ENCODE assay signal across 21 cellular contexts in genomic region chr7:117895271-117895670, GRCh38. TPM values are rescaled to one million over a fixed set of nuclear protein-coding genes. Genes with fewer than 3 reads are reported as not detected.
"Had no signal": no experiment of that assay in that cellular context is flagged by ENCODE, and none has a peak within 500 bp of the region (broad histone marks: within the 10 kb centered on the region; RNA-seq: fewer than 3 reads in every experiment).

No MANE protein-coding gene starts in this region.

- H3K27ac Mint-ChIP-seq: activated naive CD8-positive, alpha-beta T cell treated with anti-CD3 and anti-CD28 coated beads for 36 hours; effector memory CD8-positive, alpha-beta T cell; naive thymus-derived CD4-positive, alpha-beta T cell; progenitor cell of endocrine pancreas; T-helper 17 cell had no signal

- H3K4me1 Mint-ChIP-seq: activated naive CD8-positive, alpha-beta T cell treated with anti-CD3 and anti-CD28 coated beads for 36 hours; naive thymus-derived CD4-positive, alpha-beta T cell; T-helper 17 cell had no signal

- H3K27ac ChIP-seq: breast epithelium, colonic mucosa, dorsolateral prefrontal cortex, left ventricle myocardium inferior, thoracic aorta had no signal

- H3K9me3 ChIP-seq: breast epithelium, colonic mucosa, left ventricle myocardium inferior, thoracic aorta had no signal

- H3K36me3 ChIP-seq: breast epithelium, colonic mucosa, left ventricle myocardium inferior, thoracic aorta had no signal

- H3K4me3 ChIP-seq: breast epithelium, colonic mucosa, dorsolateral prefrontal cortex, left ventricle myocardium inferior, thoracic aorta had no signal

- ATAC-seq: effector memory CD8-positive, alpha-beta T cell; naive thymus-derived CD4-positive, alpha-beta T cell; T-helper 17 cell had no signal

- H3K27me3 ChIP-seq: colonic mucosa, dorsolateral prefrontal cortex had no signal

- H3K4me1 ChIP-seq: breast epithelium, colonic mucosa, left ventricle myocardium inferior had no signal

- DNase-seq: activated CD4-positive, alpha-beta T cell treated with anti-CD3 and anti-CD28 coated beads for 4 hours; activated CD4-positive, alpha-beta T cell treated with anti-CD3 and anti-CD28 coated beads, Interleukin-2, amount 50 U/mL, for 48 hours; activated CD4-positive, CD25-positive, alpha-beta regulatory T cell; activated CD8-positive, alpha-beta memory T cell treated with anti-CD3 and anti-CD28 coated beads, Interleukin-2, amount 50 U/mL, for 48 hours; activated naive CD4-positive, alpha-beta T cell treated with Interleukin-2 at 50 U/mL for 16 hours; activated naive CD8-positive, alpha-beta T cell treated with anti-CD3 and anti-CD28 coated beads for 36 hours; activated T-cell treated with anti-CD3 and anti-CD28 coated beads, Interleukin-2, amount 50 U/mL, for 48 hours; colonic mucosa; dorsolateral prefrontal cortex; effector memory CD8-positive, alpha-beta T cell; kidney; left ventricle myocardium inferior; naive thymus-derived CD4-positive, alpha-beta T cell; stimulated activated CD4-positive, alpha-beta T cell treated with anti-CD3 and anti-CD28 coated beads, Interleukin-4, amount 100 ng/mL, for 1 hour; stimulated activated naive CD4-positive, alpha-beta T cell treated with Interleukin-2 at 50 U/mL for 16 hours; T-helper 17 cell had no signal

- H3K4me3 Mint-ChIP-seq: activated naive CD8-positive, alpha-beta T cell treated with anti-CD3 and anti-CD28 coated beads for 36 hours; effector memory CD8-positive, alpha-beta T cell; naive thymus-derived CD4-positive, alpha-beta T cell; T-helper 17 cell had no signal

- H3K36me3 Mint-ChIP-seq: activated naive CD8-positive, alpha-beta T cell treated with anti-CD3 and anti-CD28 coated beads for 36 hours had no signal

- H3K27me3 Mint-ChIP-seq: activated naive CD8-positive, alpha-beta T cell treated with anti-CD3 and anti-CD28 coated beads for 36 hours; effector memory CD8-positive, alpha-beta T cell; progenitor cell of endocrine pancreas; T-helper 17 cell had no signal

RNA-seq across cellular contexts. Expression of gene CTTNBP2, which starts 22.0 kb away (rescaled TPM):
- total RNA-seq: activated CD8-positive, alpha-beta memory T cell treated with anti-CD3 and anti-CD28 coated beads for 36 hours; activated naive CD8-positive, alpha-beta T cell treated with anti-CD3 and anti-CD28 coated beads for 36 hours; lung microvascular endothelial cell had no signal
